11 cellular contexts compared by ENCODE assay signal in genomic region chr6:117481278-117481925, GRCh38. TPM values are rescaled to one million over a fixed set of nuclear protein-coding genes. Genes with fewer than 3 reads are reported as not detected.
A peak's percentile ranks its signal among the peaks of the same experiment; 100 is the strongest.
DNase-seq lines count a peak whose midpoint lies in the region; ATAC-seq and TF ChIP-seq lines count a peak whose summit lies in the region.
"Had no signal": no experiment of that assay in that cellular context is flagged by ENCODE, and none has a peak within 500 bp of the region (broad histone marks: within the 10 kb centered on the region; RNA-seq: fewer than 3 reads in every experiment).

No MANE protein-coding gene starts in this region.

- H3K9me3 Mint-ChIP-seq in activated naive CD8-positive, alpha-beta T cell (ENCODE audit: low read depth) = no peaks in the 10 kb centered on the region

- H3K27me3 Mint-ChIP-seq in activated naive CD8-positive, alpha-beta T cell = peaks cover 23% of the 10 kb centered on the region

- H3K4me3 ChIP-seq in mucosa of rectum (ENCODE audit: low read length in 2 of 2) (peak overlapping the region; percentile 67 to 77), upper lobe of left lung (peak overlapping the region in 3 of 4 donors; percentile 69 to 80 (median 75))

- H3K4me3 Mint-ChIP-seq in activated naive CD8-positive, alpha-beta T cell = peak overlapping the region; percentile 76

- peak overlapping the region in 1 of 2 donors; percentile 89 for H3K9ac ChIP-seq in mucosa of rectum (ENCODE audit: low read depth in 1 of 2, low read length in 2 of 2)

- no peak for TF ChIP-seq POLR2A in upper lobe of left lung (IDR thresholded peaks at IDR 0.05)

- no peak for TF ChIP-seq EP300 in upper lobe of left lung (IDR thresholded peaks at IDR 0.05)

- no peak overlapping the region for H3K27ac Mint-ChIP-seq in activated naive CD8-positive, alpha-beta T cell

- H3K9me3 ChIP-seq in mucosa of rectum (ENCODE audit: control insufficient read depth in 2 of 2, low read length in 2 of 2) (no peaks in the 10 kb centered on the region), upper lobe of left lung (no peaks in the 10 kb centered on the region)

- no peak for TF ChIP-seq CTCF in upper lobe of left lung (IDR thresholded peaks at IDR 0.05)

- H3K4me1 Mint-ChIP-seq in activated naive CD8-positive, alpha-beta T cell (ENCODE audit: low read depth) = peaks cover 18% of the 10 kb centered on the region

- H3K4me1 ChIP-seq in mucosa of rectum (ENCODE audit: control insufficient read depth in 2 of 2, insufficient read depth in 2 of 2, low read length in 2 of 2) (peaks cover 18% of the 10 kb centered on the region in 2 donors), upper lobe of left lung (peaks cover 15 to 29% (median 20%) of the 10 kb centered on the region in 4 donors)

- H3K36me3 ChIP-seq in mucosa of rectum (ENCODE audit: control insufficient read depth in 2 of 2, insufficient read depth in 2 of 2, low read length in 2 of 2) = peaks cover 0 to 3% of the 10 kb centered on the region in 2 donors
- H3K36me3 ChIP-seq in upper lobe of left lung = no peaks in the 10 kb centered on the region

- H3K27me3 ChIP-seq in mucosa of rectum (ENCODE audit: control insufficient read depth in 2 of 2, insufficient read depth in 2 of 2, low read length in 2 of 2) (no peaks in the 10 kb centered on the region), upper lobe of left lung (no peaks in the 10 kb centered on the region)

- no peaks in the 10 kb centered on the region for H3K36me3 Mint-ChIP-seq in activated naive CD8-positive, alpha-beta T cell

- ATAC-seq in upper lobe of left lung (ENCODE audit: low FRiP score in 2 of 2) (no peak), GM18517 (IDR thresholded peaks at IDR 0.05; ENCODE audit: unreplicated experiment) (no peak), GM19351 (IDR thresholded peaks at IDR 0.05; ENCODE audit: unreplicated experiment) (no peak)

- H3K27ac ChIP-seq in mucosa of rectum (ENCODE audit: low read depth in 2 of 2, low read length in 2 of 2) (peak overlapping the region; percentile 91 to 92), upper lobe of left lung (peak overlapping the region in 3 of 4 donors; percentile 50 to 94 (median 82))

- DNase-seq in activated CD4-positive, alpha-beta T cell treated with anti-CD3 and anti-CD28 coated beads for 48 hours = peak; percentile 35
- no peak for DNase-seq in activated CD4-positive, alpha-beta T cell treated with anti-CD3 and anti-CD28 coated beads, Interleukin-2, amount 50 U/mL, for 1 hour
- DNase-seq in upper lobe of left lung = peak in 1 of 2 donors; percentile 69
- DNase-seq in 8988T = no peak
- DNase-seq: AML-193, NCI-H524 treated with DMSO at 0.1 percent for 48 hours had no signal

- 24 to 27% methylated on average over 22 of the region's 22 CpGs for WGBS in upper lobe of left lung, 2 donors

RNA-seq across cellular contexts. Expression of gene DCBLD1, which starts 1.1 kb away (rescaled TPM):
- total RNA-seq in upper lobe of left lung = 10 to 100 TPM; 12.5 to 48.1 (median 19.6) TPM

RNA-seq across cellular contexts. Expression of gene ROS1, which starts 55.7 kb away (rescaled TPM):
- total RNA-seq in upper lobe of left lung = 100 to 1,000 TPM in 3 of 6 donors, 10 to 100 TPM in 3; 39.1 to 190 (median 114) TPM
- total RNA-seq: liver had no signal
